8 cellular contexts compared by ENCODE assay signal in genomic region chr20:653110-653589, GRCh38. TPM values are rescaled to one million over a fixed set of nuclear protein-coding genes. Genes with fewer than 3 reads are reported as not detected.
DNase-seq lines count a peak whose midpoint lies in the region; ATAC-seq lines count a peak whose summit lies in the region.

SRXN1 (minus strand) TSS chr20:653200; CDS start chr20:653185, 15 bp downstream.

- ATAC-seq in HG02852 (IDR thresholded peaks at IDR 0.05; ENCODE audit: unreplicated experiment) (peak; percentile 86), left colon (peak; percentile 95)
- ATAC-seq in activated CD4-positive, alpha-beta T cell treated with anti-CD3 and anti-CD28 coated beads for 36 hours, result peak; percentile 93

- peak within 1 kb of the TSS; percentile 58 for H3K27ac ChIP-seq in cingulate gyrus (ENCODE audit: low read depth, low read length)

- DNase-seq in SIG-M5 treated with dmso at 0.1 percent for 504 hours (lab: John Stamatoyannopoulos, UW; ENCODE audit: unreplicated experiment) (peak; percentile 83), SIG-M5 (lab: John Stamatoyannopoulos, UW) (no peak), NCI-H2171 treated with DMSO at 0.1 percent for 48 hours (lab: John Stamatoyannopoulos, UW) (peak; percentile 70), left colon (peak; percentile 90 to 92)
- DNase-seq in activated CD4-positive, alpha-beta T cell treated with anti-CD3 and anti-CD28 coated beads for 36 hours, result peak; percentile 91
- DNase-seq in stimulated activated CD4-positive, alpha-beta T cell treated with anti-CD3 and anti-CD28 coated beads, Interleukin-1b, Interleukin-23, amount 100 ng/mL, for 4 hours (ENCODE audit: low read depth in 2 of 2), result peak; percentile 71 to 86

- peak within 1 kb of the TSS; percentile 80 for H3K27ac Mint-ChIP-seq in activated CD4-positive, alpha-beta T cell treated with anti-CD3 and anti-CD28 coated beads for 36 hours

- CTCF ChIA-PET in activated CD4-positive, alpha-beta T cell treated with anti-CD3 and anti-CD28 coated beads for 36 hours (lab: Charles Lee), result no interaction called here

- POLR2A ChIA-PET in activated CD4-positive, alpha-beta T cell treated with anti-CD3 and anti-CD28 coated beads for 36 hours (lab: Charles Lee), result no interaction called here

- H3K36me3 Mint-ChIP-seq in activated CD4-positive, alpha-beta T cell treated with anti-CD3 and anti-CD28 coated beads for 36 hours (ENCODE audit: low read depth), result peaks cover 16% of the 10 kb centered on the region

- intact Hi-C loops in activated CD4-positive, alpha-beta T cell treated with anti-CD3 and anti-CD28 coated beads for 36 hours (cut with DNase I, micrococcal nuclease), result loop anchor here (1.0 to 5.0 kb wide), 9 partner anchors 22 to 465 kb away; partner anchors contain the start of genes CSNK2A1 (in 1 of the 2), FAM110A (in 1 of the 2), PSMF1 (in 1 of the 2) and RBCK1 (in 1 of the 2)
- intact Hi-C loops in left colon (cut with DNase I, micrococcal nuclease), result loop anchor here in 1 of 2 donors (10.0 kb wide), 1 partner anchor 108 kb away; the partner anchor contains the start of gene CSNK2A1

- peaks cover 8% of the 10 kb centered on the region for H3K27me3 Mint-ChIP-seq in activated CD4-positive, alpha-beta T cell treated with anti-CD3 and anti-CD28 coated beads for 36 hours

- no peaks in the 10 kb centered on the region for H3K9me3 Mint-ChIP-seq in activated CD4-positive, alpha-beta T cell treated with anti-CD3 and anti-CD28 coated beads for 36 hours (ENCODE audit: low read depth)

- peaks cover 24% of the 10 kb centered on the region for H3K4me1 Mint-ChIP-seq in activated CD4-positive, alpha-beta T cell treated with anti-CD3 and anti-CD28 coated beads for 36 hours

- H3K4me3 Mint-ChIP-seq in activated CD4-positive, alpha-beta T cell treated with anti-CD3 and anti-CD28 coated beads for 36 hours, result peak within 1 kb of the TSS; percentile 76

RNA-seq across cellular contexts. Expression of gene SRXN1, which starts in this region (rescaled TPM):
- 10 to 100 TPM; 12.6 to 13.5 TPM for total RNA-seq in activated CD4-positive, alpha-beta T cell treated with anti-CD3 and anti-CD28 coated beads for 36 hours
- 10 to 100 TPM; 21.1 to 21.9 TPM for total RNA-seq in left colon
